9 cellular contexts compared by ENCODE assay signal in genomic region chr5:173907686-173908371, GRCh38. TPM values are rescaled to one million over a fixed set of nuclear protein-coding genes. Genes with fewer than 3 reads are reported as not detected.
DNase-seq lines count a peak whose midpoint lies in the region; ATAC-seq, FAIRE-seq and TF ChIP-seq lines count a peak whose summit lies in the region.
"Had no signal": no experiment of that assay in that cellular context is flagged by ENCODE, and none has a peak within 500 bp of the region (broad histone marks: within the 10 kb centered on the region; RNA-seq: fewer than 3 reads in every experiment).

No MANE protein-coding gene starts in this region.

- FAIRE-seq in GM12891 (lab: Jason Lieb, UNC) (peak; percentile 40), D721Med (lab: Jason Lieb, UNC) (no peak)

- TF ChIP-seq CTCF in D721Med (IDR thresholded peaks at IDR 0.05; ENCODE audit: insufficient read depth, missing control alignments) (no peak), A673 (conservative IDR thresholded peaks at IDR 0.05; ENCODE audit: low read depth, low read length) (no peak)

- H3K27me3 Mint-ChIP-seq in T-helper 17 cell, result no peaks in the 10 kb centered on the region

- H3K4me1 Mint-ChIP-seq in T-helper 17 cell, result peaks cover 14% of the 10 kb centered on the region

- H3K36me3 ChIP-seq in skeletal muscle tissue (ENCODE audit: control insufficient read depth in 3 of 3, insufficient read depth in 3 of 3, low read length in 3 of 3) (peaks cover 0 to 12% (median 8%) of the 10 kb centered on the region in 3 donors), A673 (ENCODE audit: insufficient read depth, low read length, poor library complexity, severe bottlenecking) (no peaks in the 10 kb centered on the region)

- TF ChIP-seq POLR2A in GM12891 (IDR thresholded peaks at IDR 0.05; ENCODE audit: low read depth, low read length), result no peak

- no peak overlapping the region for H3K4me3 Mint-ChIP-seq in T-helper 17 cell

- no peak for ATAC-seq in T-helper 17 cell
- peak; percentile 38 for ATAC-seq in Right ventricle myocardium superior (ENCODE audit: poor library complexity)

- POLR2A ChIA-PET in A673 (lab: Charles Lee; ENCODE audit: low non-redundant PET), result no interaction called here

- intact Hi-C loops in Right ventricle myocardium superior (cut with DNase I), result no loop called here
- intact Hi-C loops in A673 (cut with micrococcal nuclease; ENCODE audit: unreplicated experiment), result no loop called here

- DNase-seq in GM12891 (ENCODE audit: insufficient read length, low spot score), result no peak
- no peak for DNase-seq in T-helper 17 cell
- no peak for DNase-seq in Right ventricle myocardium superior
- no peak for DNase-seq in GM19240 (ENCODE audit: insufficient read length, low spot score)
- no peak for DNase-seq in D721Med (ENCODE audit: insufficient read length, low spot score)
- DNase-seq in A673 (ENCODE audit: low spot score), result no peak
- DNase-seq in DMS 273 (lab: John Stamatoyannopoulos, UW; ENCODE audit: unreplicated experiment), result no peak
- DNase-seq: mesenchymal stem cell had no signal

- CTCF ChIA-PET in A673 (lab: Charles Lee), result no interaction called here

- H3K4me3 ChIP-seq in skeletal muscle tissue (ENCODE audit: low read length in 3 of 3) (peak overlapping the region in 2 of 3 donors; percentile 4 to 15), A673 (ENCODE audit: low read depth, low read length, poor library complexity, severe bottlenecking) (no peak overlapping the region)

- BruUV-seq in A673 (replicated peaks; lab: Mats Ljungman, UMichigan), result no TSS peak

- H3K27ac ChIP-seq in skeletal muscle tissue (ENCODE audit: low read depth, low read length), result peak overlapping the region; percentile 84
- no peak overlapping the region for H3K27ac ChIP-seq in A673 (ENCODE audit: low read depth, low read length, poor library complexity, severe bottlenecking)

- H3K4me1 ChIP-seq in skeletal muscle tissue (ENCODE audit: control insufficient read depth in 3 of 3, insufficient read depth in 3 of 3, low read length in 3 of 3) (peaks cover 21 to 33% (median 27%) of the 10 kb centered on the region in 3 donors), A673 (ENCODE audit: insufficient read depth, low read length, poor library complexity, severe bottlenecking) (no peaks in the 10 kb centered on the region)

- H3K9ac ChIP-seq in skeletal muscle tissue (ENCODE audit: low read depth in 1 of 3, low read length in 3 of 3), result peak overlapping the region; percentile 21 to 35 (median 25)

- H3K27ac Mint-ChIP-seq in T-helper 17 cell, result peak overlapping the region; percentile 37

- H3K27me3 ChIP-seq in skeletal muscle tissue (ENCODE audit: control insufficient read depth in 3 of 3, insufficient read depth in 3 of 3, low read length in 3 of 3) (no peaks in the 10 kb centered on the region), A673 (replicated peaks; ENCODE audit: insufficient read depth, low read depth, low read length, poor library complexity) (no peaks in the 10 kb centered on the region)

- H3K9me3 ChIP-seq in T-helper 17 cell (ENCODE audit: control insufficient read depth, low read length, poor library complexity, severe bottlenecking) (no peaks in the 10 kb centered on the region), skeletal muscle tissue (ENCODE audit: control insufficient read depth in 3 of 3, low read length in 3 of 3) (no peaks in the 10 kb centered on the region), A673 (ENCODE audit: low read depth, low read length, poor library complexity, severe bottlenecking) (no peaks in the 10 kb centered on the region)

- no peaks in the 10 kb centered on the region for H3K36me3 Mint-ChIP-seq in T-helper 17 cell (ENCODE audit: low read depth)

TF ChIP-seq in GM12891, 5 proteins besides CTCF, POLR2A, EP300 and RAD21:
- TF ChIP-seq PAX5 (IDR thresholded peaks at IDR 0.05; ENCODE audit: insufficient read depth, low read length, severe bottlenecking) (no peak), TAF1 (IDR thresholded peaks at IDR 0.05; ENCODE audit: low read depth, low read length) (no peak), POU2F2 (IDR thresholded peaks at IDR 0.05; ENCODE audit: low read depth, low read length) (no peak), POLR2AphosphoS5 (IDR thresholded peaks at IDR 0.05; ENCODE audit: low read depth, low read length) (no peak), SPI1 (IDR thresholded peaks at IDR 0.05; ENCODE audit: low read depth, low read length) (peak; percentile 87)

RNA-seq across cellular contexts. Expression of gene CPEB4, which starts 19.7 kb away (rescaled TPM):
- polyA plus RNA-seq in GM12891 (2012; ENCODE audit: low read depth, missing spikeins), result 15.2 TPM
- total RNA-seq in T-helper 17 cell (10 to 100 TPM; 25.3 to 33.3 TPM), Right ventricle myocardium superior (118 TPM), skeletal muscle tissue (32.4 TPM), A673 (2021) (1.6 and 2.2 TPM in 2 replicates)
